Comparison of ENCODE assay signal across 8 cellular contexts in the genomic region with DNA sequence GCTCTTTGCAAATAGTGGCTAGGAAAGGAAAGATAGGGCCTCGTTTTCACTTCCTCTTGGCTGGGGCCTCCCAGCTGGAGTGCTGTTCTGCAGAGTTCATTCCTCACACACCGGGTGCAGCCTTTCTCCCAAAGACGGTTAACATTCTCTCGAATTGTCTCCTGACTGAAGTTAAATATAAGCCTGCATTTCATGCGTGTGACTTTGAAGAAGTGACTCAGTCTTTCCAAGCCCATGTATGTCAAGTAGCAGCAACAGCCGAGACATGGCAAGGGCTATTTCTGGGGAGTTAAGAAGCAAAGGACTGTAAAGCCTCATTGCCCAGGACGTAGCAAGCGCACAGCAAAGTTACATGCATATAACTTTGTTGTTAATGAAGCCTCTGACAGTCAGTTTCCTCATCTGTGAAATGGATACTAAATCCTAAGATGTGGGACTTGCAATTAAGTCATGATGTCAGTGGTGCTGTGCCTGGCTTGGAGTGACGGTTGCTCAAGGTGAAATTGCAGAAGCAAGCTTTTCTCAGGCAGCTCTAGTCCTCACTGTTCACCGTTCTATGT.
DNase-seq lines count a peak whose midpoint lies in the region; ATAC-seq, FAIRE-seq and TF ChIP-seq lines count a peak whose summit lies in the region.

No MANE protein-coding gene starts in this region.

- no peaks in the 10 kb centered on the region for H3K27me3 ChIP-seq in CD8-positive, alpha-beta T cell (ENCODE audit: insufficient read depth, low read length)

- peaks cover 3% of the 10 kb centered on the region for H3K27me3 Mint-ChIP-seq in CD8-positive, alpha-beta T cell (ENCODE audit: low read depth)

- no peak for TF ChIP-seq CTCF in CD8-positive, alpha-beta T cell (IDR thresholded peaks at IDR 0.05)

- no peaks in the 10 kb centered on the region for H3K36me3 ChIP-seq in CD8-positive, alpha-beta T cell (ENCODE audit: insufficient read depth, low read length)

- H3K4me3 Mint-ChIP-seq in CD8-positive, alpha-beta T cell, result no peak overlapping the region

- no peak overlapping the region for H3K4me3 ChIP-seq in CD8-positive, alpha-beta T cell (ENCODE audit: low read depth, low read length)

- H3K9me3 ChIP-seq in CD8-positive, alpha-beta T cell (ENCODE audit: low read length), result no peaks in the 10 kb centered on the region

- ATAC-seq in GM18907 (IDR thresholded peaks at IDR 0.05; ENCODE audit: unreplicated experiment), result peak; percentile 94
- ATAC-seq in HG02885 (IDR thresholded peaks at IDR 0.05; ENCODE audit: poor library complexity, unreplicated experiment), result peak; percentile 89
- no peak for ATAC-seq in CD8-positive, alpha-beta T cell

- no peaks in the 10 kb centered on the region for H3K9me3 Mint-ChIP-seq in CD8-positive, alpha-beta T cell

- H3K4me1 ChIP-seq in CD8-positive, alpha-beta T cell (ENCODE audit: insufficient read depth, low read length), result no peaks in the 10 kb centered on the region

- CTCF ChIA-PET in CD8-positive, alpha-beta T cell (lab: Charles Lee), result no interaction called here

- DNase-seq in RPMI7951 (ENCODE audit: low read depth) (peak; percentile 11), mucosa of gallbladder (ENCODE audit: low spot score) (peak; percentile 19), frontal cortex (ENCODE audit: low spot score in 2 of 2) (no peak)
- no peak for DNase-seq in CD8-positive, alpha-beta T cell
- DNase-seq in activated CD4-positive, alpha-beta T cell treated with anti-CD3 and anti-CD28 coated beads for 1 hour, result no peak
- no peak for DNase-seq in activated T-cell treated with anti-CD3 and anti-CD28 coated beads, Interleukin-2, amount 50 U/mL, for 48 hours

- no peak for FAIRE-seq in frontal cortex (lab: Jason Lieb, UNC)

- POLR2A ChIA-PET in CD8-positive, alpha-beta T cell (lab: Charles Lee), result no interaction called here

- H3K27ac Mint-ChIP-seq in CD8-positive, alpha-beta T cell, result no peak overlapping the region

- H3K36me3 Mint-ChIP-seq in CD8-positive, alpha-beta T cell, result no peaks in the 10 kb centered on the region

- intact Hi-C loops in CD8-positive, alpha-beta T cell (cut with DNase I, micrococcal nuclease), result no loop called here

- H3K4me1 Mint-ChIP-seq in CD8-positive, alpha-beta T cell (ENCODE audit: low read depth), result no peaks in the 10 kb centered on the region

- no peak overlapping the region for H3K27ac ChIP-seq in CD8-positive, alpha-beta T cell (ENCODE audit: low read depth, low read length)

Comparison
In these comparisons a context has a peak if more than half of its experiments do, and no peak if none do; other contexts are left out.
1. DNase-seq: peak in RPMI7951 (single experiment) and mucosa of gallbladder (single experiment); none in CD8-positive, alpha-beta T cell (0 of 7), activated CD4-positive, alpha-beta T cell treated with anti-CD3 and anti-CD28 coated beads for 1 hour (single experiment), frontal cortex (0 of 2) and activated T-cell treated with anti-CD3 and anti-CD28 coated beads, Interleukin-2, amount 50 U/mL, for 48 hours (0 of 2).